In the genomic region with DNA sequence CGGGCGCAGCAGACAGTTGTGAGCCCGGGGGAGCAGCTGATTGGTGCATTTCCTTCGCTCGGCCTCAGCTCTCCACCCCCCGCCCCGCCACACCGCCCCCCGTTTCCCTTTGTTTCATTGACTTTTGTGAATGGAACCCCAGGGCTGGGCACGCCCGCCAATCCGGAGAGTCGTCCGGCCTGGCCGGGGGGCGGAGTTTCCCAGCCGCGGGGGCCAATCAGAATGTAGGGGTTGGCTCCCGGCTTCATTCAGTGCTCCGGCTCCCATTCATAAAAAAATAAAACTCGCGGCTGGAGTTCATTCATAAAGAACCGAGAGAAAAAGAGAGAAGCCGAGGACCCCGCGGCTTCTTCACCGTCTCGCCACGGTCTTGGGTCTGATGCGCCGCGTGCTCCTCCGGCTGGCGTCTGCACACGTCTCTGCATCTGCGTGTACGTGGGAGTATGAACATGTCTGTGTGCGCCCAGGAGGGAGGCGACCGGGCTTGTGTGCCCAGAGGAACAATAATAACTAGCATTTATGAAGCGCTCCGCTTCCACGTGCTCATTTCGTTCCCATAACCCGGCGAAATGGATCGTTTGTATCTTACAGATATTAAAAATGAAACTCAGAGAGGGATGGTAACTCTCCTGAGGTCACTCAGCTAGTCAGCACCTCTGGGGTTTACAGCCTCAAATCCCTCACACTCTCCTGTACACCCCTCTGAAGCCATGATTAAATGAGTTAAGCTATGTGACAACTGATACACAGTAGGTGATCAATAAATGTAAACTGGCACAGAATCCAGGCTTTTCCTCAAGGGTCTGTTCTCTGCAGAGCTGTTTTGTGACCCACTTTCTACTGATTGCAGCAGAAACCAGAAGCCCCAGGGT, we compare ENCODE assay signal across 8 cellular contexts. TPM values are rescaled to one million over a fixed set of nuclear protein-coding genes. Genes with fewer than 3 reads are reported as not detected.
DNase-seq lines count a peak whose midpoint lies in the region; ATAC-seq and TF ChIP-seq lines count a peak whose summit lies in the region.

A gene (minus strand): TSS at position 24 of the 872 bp plus-strand sequence. CDS start 723 bp downstream, outside the sequence.

- peak within 1 kb of the TSS; percentile 69 for H2AFZ ChIP-seq in MM.1S (ENCODE audit: low read length)

- H3F3A ChIP-seq in MM.1S (ENCODE audit: insufficient read depth, low read length): no peaks in the 10 kb centered on the region

- H3K4me1 Mint-ChIP-seq in activated naive CD4-positive, alpha-beta T cell treated with anti-CD3 and anti-CD28 coated beads for 36 hours (ENCODE audit: low read depth): peaks cover 19% of the 10 kb centered on the region

- peaks cover 57% of the 10 kb centered on the region for H3K27me3 Mint-ChIP-seq in activated naive CD4-positive, alpha-beta T cell treated with anti-CD3 and anti-CD28 coated beads for 36 hours (ENCODE audit: low read depth)

- peak within 1 kb of the TSS; percentile 97 for H3K4me2 ChIP-seq in MM.1S (ENCODE audit: low read depth, low read length)

- no peaks in the 10 kb centered on the region for H3K9me2 ChIP-seq in MM.1S (replicated peaks; ENCODE audit: insufficient read depth, low read length)

- H3K9ac ChIP-seq in MM.1S (ENCODE audit: low read length): peak within 1 kb of the TSS; percentile 2; the same call in 1 of the 2 replicates

- no peaks in the 10 kb centered on the region for H4K20me1 ChIP-seq in MM.1S (ENCODE audit: insufficient read depth, low read length)

- no peak for TF ChIP-seq POLR2A in gastroesophageal sphincter (IDR thresholded peaks at IDR 0.05)

- H3K4me3 Mint-ChIP-seq in activated naive CD4-positive, alpha-beta T cell treated with anti-CD3 and anti-CD28 coated beads for 36 hours: peak within 1 kb of the TSS; percentile 76

- peak; percentile 95 for ATAC-seq in gastroesophageal sphincter

- WGBS in gastroesophageal sphincter (ENCODE audit: low coverage in 1 of 2), 2 donors: 0 to 2% methylated on average over 13 to 19 of the region's 47 CpGs

- H3K4me1 ChIP-seq in MM.1S (ENCODE audit: low read length) (no peaks in the 10 kb centered on the region), gastroesophageal sphincter (peaks cover 0 to 29% (median 12%) of the 10 kb centered on the region in 3 donors), neutrophil (ENCODE audit: control insufficient read depth in 1 of 2, insufficient read depth in 1 of 2, low read depth in 1 of 2, low read length in 1 of 2) (peaks cover 14 to 24% of the 10 kb centered on the region in 2 experiments)

- no peaks in the 10 kb centered on the region for H3K36me3 ChIP-seq in H7 (replicated peaks; ENCODE audit: control insufficient read depth, insufficient read depth, low read length)
- no peaks in the 10 kb centered on the region for H3K36me3 ChIP-seq in MM.1S (replicated peaks; ENCODE audit: insufficient read depth, low read length)
- no peaks in the 10 kb centered on the region for H3K36me3 ChIP-seq in gastroesophageal sphincter
- no peaks in the 10 kb centered on the region for H3K36me3 ChIP-seq in neutrophil

- no peaks in the 10 kb centered on the region for H3K36me3 Mint-ChIP-seq in activated naive CD4-positive, alpha-beta T cell treated with anti-CD3 and anti-CD28 coated beads for 36 hours (ENCODE audit: low read depth)

- H3K79me2 ChIP-seq in MM.1S (ENCODE audit: low read length): no peaks in the 10 kb centered on the region

- no peak for TF ChIP-seq CTCF in MM.1S (IDR thresholded peaks at IDR 0.05; ENCODE audit: low read length)
- no peak for TF ChIP-seq CTCF in gastroesophageal sphincter (IDR thresholded peaks at IDR 0.05)
- TF ChIP-seq CTCF in neutrophil (IDR thresholded peaks at IDR 0.05): no peak

- CTCF ChIA-PET in activated naive CD4-positive, alpha-beta T cell treated with anti-CD3 and anti-CD28 coated beads for 36 hours (lab: Charles Lee): interaction anchor here (1.5 to 2.2 kb wide), 4 partner anchors 30 to 213 kb away, joined by 4 to 10 read pairs (median 6); a partner anchor contains a TSS

- H3K9me3 Mint-ChIP-seq in activated naive CD4-positive, alpha-beta T cell treated with anti-CD3 and anti-CD28 coated beads for 36 hours: no peaks in the 10 kb centered on the region

- peaks cover 2% of the 10 kb centered on the region; the same call in 1 of the 2 replicates for H3K27me3 ChIP-seq in H7 (ENCODE audit: control insufficient read depth, insufficient read depth, low read length)
- peaks cover 73% of the 10 kb centered on the region for H3K27me3 ChIP-seq in MM.1S (replicated peaks; ENCODE audit: insufficient read depth, low read length)
- H3K27me3 ChIP-seq in gastroesophageal sphincter: peaks cover 78% of the 10 kb centered on the region
- peaks cover 98% of the 10 kb centered on the region for H3K27me3 ChIP-seq in neutrophil

- H3K27ac Mint-ChIP-seq in activated naive CD4-positive, alpha-beta T cell treated with anti-CD3 and anti-CD28 coated beads for 36 hours: no peak within 1 kb of the TSS

- no peak within 1 kb of the TSS for H3K27ac ChIP-seq in MM.1S (ENCODE audit: low read length)
- peak within 1 kb of the TSS in 1 of 4 donors; percentile 43 for H3K27ac ChIP-seq in gastroesophageal sphincter
- H3K27ac ChIP-seq in neutrophil: no peak within 1 kb of the TSS

- no peak for TF ChIP-seq EP300 in gastroesophageal sphincter (IDR thresholded peaks at IDR 0.05)

- peak within 1 kb of the TSS; percentile 51 for H3K4me3 ChIP-seq in H7 (ENCODE audit: insufficient read depth, low read depth, low read length)
- H3K4me3 ChIP-seq in MM.1S (ENCODE audit: low read length): peak within 1 kb of the TSS; percentile 71
- H3K4me3 ChIP-seq in gastroesophageal sphincter: peak within 1 kb of the TSS; percentile 34 to 58
- peak within 1 kb of the TSS; percentile 43 to 55 for H3K4me3 ChIP-seq in neutrophil (ENCODE audit: low read depth in 1 of 2, low read length in 1 of 2)

- intact Hi-C loops in activated naive CD4-positive, alpha-beta T cell treated with anti-CD3 and anti-CD28 coated beads for 36 hours (cut with micrococcal nuclease): no loop called here

- DNase-seq in DMS79 treated with DMSO at 0.1 percent for 48 hours (lab: John Stamatoyannopoulos, UW) (peak; percentile 80), H7 (peak; percentile 99), MM.1S (peak; percentile 91), SK-N-DZ (ENCODE audit: low spot score) (peak; percentile 73), stromal cell of bone marrow (ENCODE audit: low read depth) (peak; percentile 86)
- DNase-seq in activated naive CD4-positive, alpha-beta T cell treated with anti-CD3 and anti-CD28 coated beads for 36 hours: peak; percentile 95

- no peaks in the 10 kb centered on the region for H3K9me3 ChIP-seq in MM.1S (replicated peaks; ENCODE audit: insufficient read depth, low read length)
- H3K9me3 ChIP-seq in gastroesophageal sphincter: no peaks in the 10 kb centered on the region
- H3K9me3 ChIP-seq in neutrophil: no peaks in the 10 kb centered on the region

RNA-seq across cellular contexts. Expression of the gene that starts here (rescaled TPM):
- 186 and 191 TPM in 2 replicates for total RNA-seq in H7 (2014; rRNA removed; shearing (Covaris generic))
- not detected in 2 replicates for polyA plus RNA-seq in SK-N-DZ (2014; cell fraction: cytosol; rRNA removed)
- polyA plus RNA-seq in SK-N-DZ (2014; cell fraction: nucleus; rRNA removed): not detected in 2 replicates
- total RNA-seq in activated naive CD4-positive, alpha-beta T cell treated with anti-CD3 and anti-CD28 coated beads for 36 hours: 1 to 10 TPM; 1.4 to 1.9 TPM
- total RNA-seq in gastroesophageal sphincter: 1 to 10 TPM in 1 of 4 donors, under 1 TPM in 2, not detected in 1; 0.67 to 2.6 (median 0.96) TPM

Comparison
In these comparisons a context has a peak if more than half of its experiments do, and no peak if none do; other contexts are left out.
1. RNA of the gene that starts here (total RNA-seq): 186 to 191 TPM in H7; 1.4 to 1.9 TPM in activated naive CD4-positive, alpha-beta T cell treated with anti-CD3 and anti-CD28 coated beads for 36 hours and 0.67 to 2.6 TPM in gastroesophageal sphincter; every median in the first group is over 10 times any median in the second.
2. Peak in every context shown above with its lines, with median percentiles within 50 percentile points of each other: DNase-seq and H3K4me3 ChIP-seq.